Comparison of ENCODE assay signal across 14 cellular contexts in genomic region chr7:157928808-157929425, GRCh38.
DNase-seq lines count a peak whose midpoint lies in the region; ATAC-seq and TF ChIP-seq lines count a peak whose summit lies in the region.
"Had no signal": no experiment of that assay in that cellular context is flagged by ENCODE, and none has a peak within 500 bp of the region (broad histone marks: within the 10 kb centered on the region; RNA-seq: fewer than 3 reads in every experiment).

No MANE protein-coding gene starts in this region.

- H3K4me1 Mint-ChIP-seq in chondrocyte (ENCODE audit: low read depth) (no peaks in the 10 kb centered on the region), glutamatergic neuron (ENCODE audit: low read depth, unreplicated experiment) (peaks cover 13% of the 10 kb centered on the region), neural crest cell (no peaks in the 10 kb centered on the region)

- ATAC-seq in HG03565 (IDR thresholded peaks at IDR 0.05; ENCODE audit: unreplicated experiment), result no peak

- no peak overlapping the region for H3K27ac ChIP-seq in BLaER1 treated with 17β-estradiol and CSF1 and Interleukin-3, amounts not matched to agents 10 nM and 100 nM
- no peak overlapping the region for H3K27ac ChIP-seq in uterus
- H3K27ac ChIP-seq: GM23248, HL-60 had no signal

- H3K36me3 Mint-ChIP-seq in chondrocyte (ENCODE audit: low read depth) (peaks cover 6% of the 10 kb centered on the region), glutamatergic neuron (ENCODE audit: unreplicated experiment) (peaks cover 5% of the 10 kb centered on the region), neural crest cell (ENCODE audit: low read depth) (peaks cover 8% of the 10 kb centered on the region)

- no peak for TF ChIP-seq POLR2A in uterus (IDR thresholded peaks at IDR 0.05)

- H3K4me3 Mint-ChIP-seq in chondrocyte (ENCODE audit: unreplicated experiment) (no peak overlapping the region), glutamatergic neuron (ENCODE audit: unreplicated experiment) (no peak overlapping the region), neural crest cell (no peak overlapping the region)
- H3K4me3 Mint-ChIP-seq: B cell, H9 had no signal

- H3K27me3 ChIP-seq in BLaER1 treated with 17β-estradiol and CSF1 and Interleukin-3, amounts not matched to agents 10 nM and 100 nM, result no peaks in the 10 kb centered on the region; a peak in 1 of 22 replicates
- no peaks in the 10 kb centered on the region for H3K27me3 ChIP-seq in uterus

- TF ChIP-seq CTCF in chondrocyte (IDR thresholded peaks at IDR 0.05), result no peak
- no peak for TF ChIP-seq CTCF in glutamatergic neuron (IDR thresholded peaks at IDR 0.05; ENCODE audit: partially characterized antibody, unreplicated experiment)
- TF ChIP-seq CTCF in neural crest cell (conservative IDR thresholded peaks at IDR 0.05), result no peak
- no peak for TF ChIP-seq CTCF in uterus (IDR thresholded peaks at IDR 0.05)

- no peaks in the 10 kb centered on the region for H3K36me3 ChIP-seq in BLaER1 treated with 17β-estradiol and CSF1 and Interleukin-3, amounts not matched to agents 10 nM and 100 nM
- no peaks in the 10 kb centered on the region for H3K36me3 ChIP-seq in uterus

- peaks cover 20 to 35% (median 27%) of the 10 kb centered on the region in 11 experiments for H3K9me3 ChIP-seq in BLaER1 treated with 17β-estradiol and CSF1 and Interleukin-3, amounts not matched to agents 10 nM and 100 nM (replicated peaks in 1 of 11)
- H3K9me3 ChIP-seq in uterus, result no peaks in the 10 kb centered on the region

- H3K4me1 ChIP-seq in BLaER1 treated with 17β-estradiol and CSF1 and Interleukin-3, amounts not matched to agents 10 nM and 100 nM, result peaks cover 13 to 70% (median 56%) of the 10 kb centered on the region in 10 experiments
- no peaks in the 10 kb centered on the region for H3K4me1 ChIP-seq in uterus

- DNase-seq in chondrocyte (ENCODE audit: low spot score) (peak; percentile 47), glutamatergic neuron (no peak), neural crest cell (ENCODE audit: low read depth, low spot score) (no peak), NCI-H226 (no peak), uterus (no peak), medulla oblongata (ENCODE audit: extremely low spot score) (no peak)
- DNase-seq: DMS53, GF-D8, GM23248, H9 had no signal

- H3K27me3 Mint-ChIP-seq in chondrocyte (ENCODE audit: low read depth) (no peaks in the 10 kb centered on the region), glutamatergic neuron (ENCODE audit: unreplicated experiment) (peaks cover 7% of the 10 kb centered on the region), neural crest cell (ENCODE audit: low read depth) (no peaks in the 10 kb centered on the region)
- H3K27me3 Mint-ChIP-seq: B cell had no signal

- H4K20me1 ChIP-seq in BLaER1 treated with 17β-estradiol and CSF1 and Interleukin-3, amounts not matched to agents 10 nM and 100 nM, result peaks cover 0 to 8% (median 0%) of the 10 kb centered on the region in 11 experiments; a peak in 2 of 22 replicates

- peak overlapping the region in 6 of 11 experiments; percentile 14 to 64 (median 50); a peak in 7 of 22 replicates for H3K4me2 ChIP-seq in BLaER1 treated with 17β-estradiol and CSF1 and Interleukin-3, amounts not matched to agents 10 nM and 100 nM

- no peak overlapping the region for H3K4me3 ChIP-seq in BLaER1 treated with 17β-estradiol and CSF1 and Interleukin-3, amounts not matched to agents 10 nM and 100 nM
- no peak overlapping the region for H3K4me3 ChIP-seq in uterus
- H3K4me3 ChIP-seq: GM23248 had no signal

- H3K27ac Mint-ChIP-seq in chondrocyte (ENCODE audit: unreplicated experiment), result no peak overlapping the region
- H3K27ac Mint-ChIP-seq in glutamatergic neuron (ENCODE audit: unreplicated experiment), result peak overlapping the region; percentile 43
- H3K27ac Mint-ChIP-seq in neural crest cell (ENCODE audit: unreplicated experiment), result peak overlapping the region; percentile 85
- H3K27ac Mint-ChIP-seq: B cell, H9 had no signal

- intact Hi-C loops in uterus (cut with DNase I; ENCODE audit: low total_unique reads), result no loop called here

- H3K9me3 Mint-ChIP-seq in chondrocyte (ENCODE audit: low read depth) (peaks cover 26% of the 10 kb centered on the region), glutamatergic neuron (ENCODE audit: unreplicated experiment) (peaks cover 28% of the 10 kb centered on the region), neural crest cell (peaks cover 11% of the 10 kb centered on the region)

- no peak overlapping the region for H3K9ac ChIP-seq in BLaER1 treated with 17β-estradiol and CSF1 and Interleukin-3, amounts not matched to agents 10 nM and 100 nM
- H3K9ac ChIP-seq: GM23248 had no signal
